ENCODE assay signal across 8 cellular contexts in the genomic region with DNA sequence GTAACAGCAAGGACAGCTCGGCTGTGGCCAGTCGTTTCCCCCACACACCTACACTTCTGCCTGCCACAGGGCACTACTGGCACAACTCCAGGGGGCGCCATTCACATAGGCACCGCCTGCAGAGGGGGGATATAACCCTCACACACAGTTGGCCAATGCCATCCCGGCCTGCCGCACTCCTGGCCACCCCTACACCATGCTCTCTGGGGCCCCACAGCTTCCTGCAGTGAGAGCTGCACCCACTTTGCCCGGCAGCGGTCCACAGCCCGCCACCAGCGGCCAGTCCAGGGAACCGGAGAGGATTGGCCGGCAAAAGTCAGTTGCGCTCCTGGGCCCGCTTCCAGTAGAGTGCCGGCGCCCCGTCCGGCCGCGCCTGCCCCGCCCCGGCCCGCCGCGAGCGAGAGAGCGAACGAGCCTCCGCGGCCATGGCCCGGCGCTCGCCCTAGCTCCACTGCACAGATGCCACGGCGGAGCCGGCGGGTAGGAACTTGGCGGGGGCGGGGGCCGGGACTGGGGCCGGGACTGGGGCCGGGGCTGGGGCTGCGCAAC.
DNase-seq lines count a peak whose midpoint lies in the region; ATAC-seq and TF ChIP-seq lines count a peak whose summit lies in the region.

No MANE protein-coding gene starts in this region.

- peak overlapping the region; percentile 93 for H3K4me3 ChIP-seq in WI38 (ENCODE audit: low read depth, low read length)
- peak overlapping the region; percentile 74 for H3K4me3 ChIP-seq in choroid plexus epithelial cell (ENCODE audit: low read depth, low read length)

- no peak for ATAC-seq in HG03095 (IDR thresholded peaks at IDR 0.05; ENCODE audit: unreplicated experiment)

- TF ChIP-seq CTCF in GM20000 (IDR thresholded peaks at IDR 0.05; ENCODE audit: extremely low read depth, missing control alignments) (peak; percentile 1), WI38 (IDR thresholded peaks at IDR 0.05; ENCODE audit: low read depth, low read length) (peak; percentile 58), choroid plexus epithelial cell (conservative IDR thresholded peaks at IDR 0.05; ENCODE audit: low read depth, low read length) (peak; percentile 54)

- peak; percentile 43 for DNase-seq in COR-L47 (lab: John Stamatoyannopoulos, UW)
- peak; percentile 84 for DNase-seq in GM20000 (ENCODE audit: low spot score)
- peak; percentile 56 to 60 for DNase-seq in Kasumi-1 (lab: John Stamatoyannopoulos, UW)
- DNase-seq in choroid plexus epithelial cell (ENCODE audit: low read depth) = peak; percentile 62
- peak; percentile 14 for DNase-seq in kidney glomerular epithelial cell (lab: John Stamatoyannopoulos, UW)
- peak; percentile 71 for DNase-seq in stimulated activated CD4-positive, alpha-beta T cell treated with anti-CD3 and anti-CD28 coated beads, Interleukin-15, amount 100 ng/mL, for 24 hours

Comparison
In these comparisons a context has a peak if more than half of its experiments do, and no peak if none do; other contexts are left out.
1. DNase-seq: peak in every context shown above with its lines; median percentile 84 in GM20000; 71 in stimulated activated CD4-positive, alpha-beta T cell treated with anti-CD3 and anti-CD28 coated beads, Interleukin-15, amount 100 ng/mL, for 24 hours; 62 in choroid plexus epithelial cell; 58 in Kasumi-1; 43 in COR-L47; 14 in kidney glomerular epithelial cell.
2. CTCF ChIP-seq: peak in every context shown above with its lines; median percentile 58 in WI38; 54 in choroid plexus epithelial cell; 1 in GM20000.